Comparison of ENCODE assay signal across 8 cellular contexts in genomic region chr2:158456309-158457066, GRCh38. TPM values are rescaled to one million over a fixed set of nuclear protein-coding genes. Genes with fewer than 3 reads are reported as not detected.
DNase-seq lines count a peak whose midpoint lies in the region; ATAC-seq and TF ChIP-seq lines count a peak whose summit lies in the region.

CCDC148 (minus strand) TSS chr2:158456753; CDS start chr2:158456439, 314 bp downstream.
PKP4 (plus strand) TSS chr2:158456952; CDS start chr2:158533185, 76,233 bp downstream.

- H3K79me2 ChIP-seq in DOHH2 (ENCODE audit: control insufficient read depth, low read length) (peaks cover 44% of the 10 kb centered on the region), GM23248 (ENCODE audit: insufficient read depth) (peaks cover 35% of the 10 kb centered on the region), fibroblast of lung (ENCODE audit: control insufficient read depth, insufficient read depth, low read length) (peaks cover 43% of the 10 kb centered on the region)

- no peaks in the 10 kb centered on the region for H3F3A ChIP-seq in DOHH2 (ENCODE audit: control insufficient read depth, insufficient read depth)
- peaks cover 14% of the 10 kb centered on the region for H3F3A ChIP-seq in GM23248 (ENCODE audit: insufficient read depth)

- peaks cover 21% of the 10 kb centered on the region for H3K27me3 ChIP-seq in DOHH2 (ENCODE audit: control insufficient read depth, low read length)
- no peaks in the 10 kb centered on the region for H3K27me3 ChIP-seq in GM23248 (replicated peaks; ENCODE audit: insufficient read depth)
- H3K27me3 ChIP-seq in fibroblast of lung (ENCODE audit: control insufficient read depth, insufficient read depth, low read length), result no peaks in the 10 kb centered on the region
- H3K27me3 ChIP-seq in naive thymus-derived CD4-positive, alpha-beta T cell (ENCODE audit: control insufficient read depth in 2 of 2, insufficient read depth in 2 of 2, low read length in 2 of 2), result no peaks in the 10 kb centered on the region

- no peaks in the 10 kb centered on the region for H3K36me3 ChIP-seq in DOHH2 (ENCODE audit: control insufficient read depth, low read length)
- H3K36me3 ChIP-seq in GM23248 (ENCODE audit: low read depth), result no peaks in the 10 kb centered on the region
- H3K36me3 ChIP-seq in fibroblast of lung (ENCODE audit: control insufficient read depth, insufficient read depth, low read length), result no peaks in the 10 kb centered on the region
- H3K36me3 ChIP-seq in naive thymus-derived CD4-positive, alpha-beta T cell (ENCODE audit: control insufficient read depth in 2 of 3, insufficient read depth in 3 of 3, low read length in 3 of 3), result peaks cover 0 to 7% (median 0%) of the 10 kb centered on the region in 3 experiments

- H3K27ac ChIP-seq in DOHH2 (ENCODE audit: low read depth, low read length), result peak within 1 kb of the TSS; percentile 16; the same call in 1 of the 2 replicates
- H3K27ac ChIP-seq in GM23248, result peak within 1 kb of the TSS; percentile 60
- peak within 1 kb of the TSS; percentile 93 for H3K27ac ChIP-seq in fibroblast of lung (ENCODE audit: insufficient read depth, low read length)
- peak within 1 kb of the TSS; percentile 70 for H3K27ac ChIP-seq in naive thymus-derived CD4-positive, alpha-beta T cell (ENCODE audit: low read depth, low read length)

- H3K4me2 ChIP-seq in DOHH2 (ENCODE audit: low read length) (peak within 1 kb of the TSS; percentile 84), GM23248 (ENCODE audit: unreplicated experiment) (peak within 1 kb of the TSS; percentile 97), fibroblast of lung (ENCODE audit: extremely low read depth, insufficient read depth, low read length) (peak within 1 kb of the TSS; percentile 96)

- no peak for TF ChIP-seq CTCF in DOHH2 (IDR thresholded peaks at IDR 0.05; ENCODE audit: low read depth, low read length, poor library complexity, severe bottlenecking)
- TF ChIP-seq CTCF in fibroblast of lung (conservative IDR thresholded peaks at IDR 0.05 in 1 of 2, IDR thresholded peaks at IDR 0.05 in 1 of 2; ENCODE audit: low read depth in 1 of 2, low read length in 2 of 2), result peak; percentile 15 to 19

- peak; percentile 96 for ATAC-seq in activated T-helper 17 cell treated with anti-CD3 and anti-CD28 coated beads, Interleukin-2, amount 50 U/mL, for 72 hours (replicated peaks)
- ATAC-seq in naive thymus-derived CD4-positive, alpha-beta T cell, result peak; percentile 95
- peak; percentile 97 for ATAC-seq in stimulated activated effector memory CD8-positive, alpha-beta T cell treated with anti-CD3 and anti-CD28 coated beads, Interleukin-12 subunit alpha, Interleukin-12 subunit beta, amount 100 ng/mL, for 72 hours

- CTCF ChIA-PET in naive thymus-derived CD4-positive, alpha-beta T cell (lab: Charles Lee), result interaction anchor here (0.8 to 1.3 kb wide), 3 partner anchors 9 to 287 kb away, joined by 3 read pairs; no protein-coding TSS in a partner anchor

- H3K9me3 ChIP-seq in DOHH2 (ENCODE audit: control insufficient read depth, insufficient read depth, low read length) (no peaks in the 10 kb centered on the region), GM23248 (ENCODE audit: low read depth) (no peaks in the 10 kb centered on the region), fibroblast of lung (ENCODE audit: control insufficient read depth, insufficient read depth, low read depth, low read length) (no peaks in the 10 kb centered on the region)
- no peaks in the 10 kb centered on the region for H3K9me3 ChIP-seq in naive thymus-derived CD4-positive, alpha-beta T cell (ENCODE audit: control insufficient read depth in 2 of 3, low read length in 3 of 3)

- POLR2A ChIA-PET in naive thymus-derived CD4-positive, alpha-beta T cell (lab: Charles Lee), result interaction anchor here (0.6 to 2.1 kb wide), 4 partner anchors 18 to 1098 kb away, joined by 3 to 7 read pairs (median 4); no protein-coding TSS in a partner anchor

- no peaks in the 10 kb centered on the region for H3K36me3 Mint-ChIP-seq in activated T-helper 17 cell treated with anti-CD3 and anti-CD28 coated beads, Interleukin-2, amount 50 U/mL, for 72 hours (ENCODE audit: low read depth)
- peaks cover 0 to 4% (median 0%) of the 10 kb centered on the region in 5 donors for H3K36me3 Mint-ChIP-seq in naive thymus-derived CD4-positive, alpha-beta T cell
- H3K36me3 Mint-ChIP-seq in stimulated activated effector memory CD8-positive, alpha-beta T cell treated with anti-CD3 and anti-CD28 coated beads, Interleukin-12 subunit alpha, Interleukin-12 subunit beta, amount 100 ng/mL, for 72 hours, result peaks cover 14% of the 10 kb centered on the region

- peak within 1 kb of the TSS; percentile 81 for H3K27ac Mint-ChIP-seq in activated T-helper 17 cell treated with anti-CD3 and anti-CD28 coated beads, Interleukin-2, amount 50 U/mL, for 72 hours
- peak within 1 kb of the TSS; percentile 70 to 89 (median 82) for H3K27ac Mint-ChIP-seq in naive thymus-derived CD4-positive, alpha-beta T cell
- H3K27ac Mint-ChIP-seq in stimulated activated effector memory CD8-positive, alpha-beta T cell treated with anti-CD3 and anti-CD28 coated beads, Interleukin-12 subunit alpha, Interleukin-12 subunit beta, amount 100 ng/mL, for 72 hours, result peak within 1 kb of the TSS; percentile 89

- intact Hi-C loops in naive thymus-derived CD4-positive, alpha-beta T cell (cut with micrococcal nuclease), result loop anchor here (1.0 to 10.0 kb wide), 22 partner anchors 90 to 1448 kb away; partner anchors contain the start of genes ACVR1 (in 2 of the 2), ACVR1C (in 2 of the 2), CYTIP (in 1 of the 2) and LY75 (in 1 of the 2)

- peaks cover 17% of the 10 kb centered on the region for H3K4me1 Mint-ChIP-seq in activated T-helper 17 cell treated with anti-CD3 and anti-CD28 coated beads, Interleukin-2, amount 50 U/mL, for 72 hours
- H3K4me1 Mint-ChIP-seq in naive thymus-derived CD4-positive, alpha-beta T cell, result peaks cover 13 to 27% (median 22%) of the 10 kb centered on the region in 7 donors
- peaks cover 22% of the 10 kb centered on the region for H3K4me1 Mint-ChIP-seq in stimulated activated effector memory CD8-positive, alpha-beta T cell treated with anti-CD3 and anti-CD28 coated beads, Interleukin-12 subunit alpha, Interleukin-12 subunit beta, amount 100 ng/mL, for 72 hours

- H2AFZ ChIP-seq in GM23248, result peak within 1 kb of the TSS; percentile 92
- peak within 1 kb of the TSS; percentile 82 for H2AFZ ChIP-seq in fibroblast of lung (ENCODE audit: low read length)

- H3K4me1 ChIP-seq in DOHH2 (ENCODE audit: control insufficient read depth, low read length) (peaks cover 24% of the 10 kb centered on the region), GM23248 (ENCODE audit: insufficient read depth) (peaks cover 29% of the 10 kb centered on the region), fibroblast of lung (ENCODE audit: control insufficient read depth, extremely low read depth, insufficient read depth, low read length) (peaks cover 2% of the 10 kb centered on the region)
- peaks cover 0 to 11% of the 10 kb centered on the region in 2 donors for H3K4me1 ChIP-seq in naive thymus-derived CD4-positive, alpha-beta T cell (ENCODE audit: control insufficient read depth in 2 of 2, insufficient read depth in 2 of 2, low read length in 2 of 2)

- in situ Hi-C loops in GM23248 (cut with MboI), result loop anchor here (25.0 kb wide), 1 partner anchor 419 kb away; no protein-coding TSS in a partner anchor

- H4K20me1 ChIP-seq in DOHH2 (ENCODE audit: control insufficient read depth, insufficient read depth, low read depth, low read length), result peaks cover 12% of the 10 kb centered on the region; the same call in 1 of the 2 replicates
- peaks cover 6% of the 10 kb centered on the region; the same call in 1 of the 2 replicates for H4K20me1 ChIP-seq in GM23248 (ENCODE audit: insufficient read depth)
- H4K20me1 ChIP-seq in fibroblast of lung (ENCODE audit: control insufficient read depth, extremely low read depth, insufficient read depth, low read length), result no peaks in the 10 kb centered on the region

- peak within 1 kb of the TSS; percentile 94 for H3K4me3 Mint-ChIP-seq in activated T-helper 17 cell treated with anti-CD3 and anti-CD28 coated beads, Interleukin-2, amount 50 U/mL, for 72 hours
- H3K4me3 Mint-ChIP-seq in naive thymus-derived CD4-positive, alpha-beta T cell, result peak within 1 kb of the TSS; percentile 88 to 97 (median 94)
- peak within 1 kb of the TSS; percentile 89 for H3K4me3 Mint-ChIP-seq in stimulated activated effector memory CD8-positive, alpha-beta T cell treated with anti-CD3 and anti-CD28 coated beads, Interleukin-12 subunit alpha, Interleukin-12 subunit beta, amount 100 ng/mL, for 72 hours

- H3K9me2 ChIP-seq in DOHH2 (replicated peaks; ENCODE audit: control insufficient read depth, low read length) (no peaks in the 10 kb centered on the region), GM23248 (ENCODE audit: insufficient read depth) (no peaks in the 10 kb centered on the region)

- DNase-seq in GM23248, result peak; percentile 98
- DNase-seq in Kasumi-1 (lab: John Stamatoyannopoulos, UW), result peak; percentile 97 to 98
- DNase-seq in RKO (ENCODE audit: low spot score), result peak; percentile 90
- DNase-seq in fibroblast of lung (ENCODE audit: low read depth in 2 of 2), result peak; percentile 88 to 92
- DNase-seq in naive thymus-derived CD4-positive, alpha-beta T cell, result peak; percentile 70 to 94 (median 87)
- peak; percentile 71 to 90 for DNase-seq in stimulated activated effector memory CD8-positive, alpha-beta T cell treated with anti-CD3 and anti-CD28 coated beads, Interleukin-12 subunit alpha, Interleukin-12 subunit beta, amount 100 ng/mL, for 72 hours (ENCODE audit: low spot score in 2 of 2)

- H3K9me3 Mint-ChIP-seq in activated T-helper 17 cell treated with anti-CD3 and anti-CD28 coated beads, Interleukin-2, amount 50 U/mL, for 72 hours, result no peaks in the 10 kb centered on the region
- H3K9me3 Mint-ChIP-seq in naive thymus-derived CD4-positive, alpha-beta T cell, result peaks cover 0 to 3% (median 0%) of the 10 kb centered on the region in 11 donors
- no peaks in the 10 kb centered on the region for H3K9me3 Mint-ChIP-seq in stimulated activated effector memory CD8-positive, alpha-beta T cell treated with anti-CD3 and anti-CD28 coated beads, Interleukin-12 subunit alpha, Interleukin-12 subunit beta, amount 100 ng/mL, for 72 hours

- peak within 1 kb of the TSS; percentile 81 for H3K9ac ChIP-seq in GM23248
- peak within 1 kb of the TSS; percentile 83 for H3K9ac ChIP-seq in fibroblast of lung (ENCODE audit: insufficient read depth, low read length)

- peaks cover 3% of the 10 kb centered on the region for H3K27me3 Mint-ChIP-seq in activated T-helper 17 cell treated with anti-CD3 and anti-CD28 coated beads, Interleukin-2, amount 50 U/mL, for 72 hours
- H3K27me3 Mint-ChIP-seq in naive thymus-derived CD4-positive, alpha-beta T cell, result peaks cover 0 to 52% (median 6%) of the 10 kb centered on the region in 5 donors

- H3K4me3 ChIP-seq in DOHH2 (ENCODE audit: low read length) (peak within 1 kb of the TSS; percentile 94), GM23248 (peak within 1 kb of the TSS; percentile 92), fibroblast of lung (replicated peaks in 1 of 4; ENCODE audit: control extremely low read depth in 1 of 4, insufficient read depth in 1 of 4, low read depth in 3 of 4, low read length in 4 of 4) (peak within 1 kb of the TSS; percentile 82 to 95 (median 88))
- peak within 1 kb of the TSS; percentile 79 for H3K4me3 ChIP-seq in naive thymus-derived CD4-positive, alpha-beta T cell (ENCODE audit: low read length)

- 1% methylated on average over 20 to 45 of the region's 48 CpGs for WGBS in GM23248 (ENCODE audit: low coverage in 1 of 2, low lambda C conversion rate in 2 of 2, missing lambda C conversion rate in 2 of 2), 2 experiments

RNA-seq across cellular contexts. Expression of gene CCDC148, which starts in this region (rescaled TPM):
- 0.13 and 0.86 TPM in 2 replicates for total RNA-seq in GM23248 (2014; rRNA removed; shearing (Covaris generic))
- 0.51 and 0.64 TPM in 2 replicates for polyA plus RNA-seq in GM23248 (2016; fragmentation: Nextera tagmentation; extraction: Ambion mirVana)
- total RNA-seq in activated T-helper 17 cell treated with anti-CD3 and anti-CD28 coated beads, Interleukin-2, amount 50 U/mL, for 72 hours, result under 1 TPM; 0.82 to 0.93 TPM
- total RNA-seq in fibroblast of lung, result 1.0 and 1.2 TPM in 2 replicates
- 0.61 and 1.2 TPM in 2 replicates for polyA plus RNA-seq in fibroblast of lung
- 0.58 and 1.2 TPM in 2 replicates for polyA plus RNA-seq in fibroblast of lung (2012)
- polyA minus RNA-seq in fibroblast of lung (ENCODE audit: low replicate concordance), result not detected in 2 replicates
- total RNA-seq in naive thymus-derived CD4-positive, alpha-beta T cell, result under 1 TPM in 1 of 5 experiments, not detected in 4; 0.54 TPM
- polyA plus RNA-seq in naive thymus-derived CD4-positive, alpha-beta T cell, result under 1 TPM in 1 of 2 donors, not detected in 1; 0.14 TPM

RNA-seq across cellular contexts. Expression of gene PKP4, which starts in this region (rescaled TPM):
- 27.7 and 32.2 TPM in 2 replicates for total RNA-seq in GM23248 (2014; rRNA removed; shearing (Covaris generic))
- polyA plus RNA-seq in GM23248 (2016; fragmentation: Nextera tagmentation; extraction: Ambion mirVana) (5.8 and 7.6 TPM in 2 replicates), fibroblast of lung (36.6 and 44.5 TPM in 2 replicates)
- total RNA-seq in activated T-helper 17 cell treated with anti-CD3 and anti-CD28 coated beads, Interleukin-2, amount 50 U/mL, for 72 hours, result 10 to 100 TPM; 24.0 to 35.0 TPM
- 32.6 and 56.3 TPM in 2 replicates for total RNA-seq in fibroblast of lung
- 29.6 and 38.2 TPM in 2 replicates for polyA plus RNA-seq in fibroblast of lung (2012)
- polyA minus RNA-seq in fibroblast of lung (ENCODE audit: low replicate concordance), result 93.5 and 189 TPM in 2 replicates
- 10 to 100 TPM; 15.1 to 33.2 (median 23.2) TPM for total RNA-seq in naive thymus-derived CD4-positive, alpha-beta T cell
- 1 to 10 TPM; 1.3 to 1.9 TPM for polyA plus RNA-seq in naive thymus-derived CD4-positive, alpha-beta T cell

Comparison
In these comparisons a context has a peak if more than half of its experiments do, and no peak if none do; other contexts are left out.
1. Peak in every context shown above with its lines: DNase-seq, ATAC-seq, H3K4me3 ChIP-seq and H3K27ac ChIP-seq.
2. H3K27ac ChIP-seq: peak in every context shown above with its lines; median percentile 93 in fibroblast of lung; 70 in naive thymus-derived CD4-positive, alpha-beta T cell; 60 in GM23248; 16 in DOHH2.